In genomic region chr20:10561302-10561701, GRCh38 we compare ENCODE assay signal across 36 cellular contexts.
"Had no signal": no experiment of that assay in that cellular context is flagged by ENCODE, and none has a peak within 500 bp of the region (broad histone marks: within the 10 kb centered on the region; RNA-seq: fewer than 3 reads in every experiment).

No MANE protein-coding gene starts in this region.

- H3K27me3 Mint-ChIP-seq: activated B cell treated with CpG ODN at 0.5 μM for 24 hours; activated CD4-positive, alpha-beta memory T cell treated with anti-CD3 and anti-CD28 coated beads for 36 hours; activated CD8-positive, alpha-beta memory T cell treated with anti-CD3 and anti-CD28 coated beads, Interleukin-2, amount 10 ng/mL, durations not matched to agents 7 days and 5 days; activated naive CD4-positive, alpha-beta T cell treated with anti-CD3 and anti-CD28 coated beads, Interleukin-2, amount 50 U/mL, for 24 hours; activated naive CD8-positive, alpha-beta T cell treated with anti-CD3 and anti-CD28 coated beads for 36 hours; activated naive CD8-positive, alpha-beta T cell treated with anti-CD3 and anti-CD28 coated beads, Interleukin-2, amount 50 U/mL, for 24 hours; dendritic cell treated with granulocyte-macrophage colony-stimulating factor and Interleukin-4, amounts not matched to agents 40 ng/mL and 50 ng/mL, for 4 days; T-helper 17 cell had no signal

- H3K4me1 ChIP-seq: breast epithelium had no signal

- H3K4me3 Mint-ChIP-seq: activated B cell treated with CpG ODN at 0.5 μM for 24 hours; activated CD4-positive, alpha-beta memory T cell treated with anti-CD3 and anti-CD28 coated beads for 36 hours; activated CD8-positive, alpha-beta memory T cell treated with anti-CD3 and anti-CD28 coated beads, Interleukin-2, amount 10 ng/mL, durations not matched to agents 7 days and 5 days; activated CD8-positive, alpha-beta T cell treated with anti-CD3 and anti-CD28 coated beads, Interleukin-2, amount 10 ng/mL, durations not matched to agents 7 days and 5 days; activated naive CD4-positive, alpha-beta T cell treated with anti-CD3 and anti-CD28 coated beads for 36 hours; activated naive CD4-positive, alpha-beta T cell treated with anti-CD3 and anti-CD28 coated beads, Interleukin-2, amount 50 U/mL, for 24 hours; activated naive CD8-positive, alpha-beta T cell treated with anti-CD3 and anti-CD28 coated beads for 36 hours; activated naive CD8-positive, alpha-beta T cell treated with anti-CD3 and anti-CD28 coated beads, Interleukin-2, amount 50 U/mL, for 24 hours; activated T-helper 1 cell treated with anti-CD3 and anti-CD28 coated beads, Interleukin-12 subunit alpha, Interleukin-12 subunit beta, Interleukin-2, Interleukin-4 antibody, amounts not matched to agents 30 ng/mL and 10 ng/mL and 1 ng/mL, durations not matched to agents 14 hours and 24 hours and 36 hours; brain; dendritic cell treated with granulocyte-macrophage colony-stimulating factor and Interleukin-4, amounts not matched to agents 40 ng/mL and 50 ng/mL, for 4 days; endodermal cell; T-helper 17 cell; T-helper 2 cell treated with Interferon-gamma antibody and Interleukin-4, amounts not matched to agents 5 μg/mL and 100 μg/mL, for 36 hours had no signal

- H3K27ac ChIP-seq: adrenal gland, breast epithelium, cardiac muscle cell, dorsolateral prefrontal cortex, WERI-Rb-1 had no signal

- H3K9me3 Mint-ChIP-seq: activated naive CD4-positive, alpha-beta T cell treated with anti-CD3 and anti-CD28 coated beads for 36 hours; activated naive CD4-positive, alpha-beta T cell treated with anti-CD3 and anti-CD28 coated beads, Interleukin-2, amount 50 U/mL, for 24 hours; activated naive CD8-positive, alpha-beta T cell treated with anti-CD3 and anti-CD28 coated beads, Interleukin-2, amount 50 U/mL, for 24 hours; T-helper 2 cell treated with Interferon-gamma antibody and Interleukin-4, amounts not matched to agents 5 μg/mL and 100 μg/mL, for 36 hours had no signal

- ATAC-seq: activated CD4-positive, CD25-positive, alpha-beta regulatory T cell treated with anti-CD3 and anti-CD28 coated beads, Interleukin-2, amount 50 U/mL, for 24 hours; activated CD8-positive, alpha-beta memory T cell treated with anti-CD3 and anti-CD28 coated beads, Interleukin-2, amount 10 ng/mL, durations not matched to agents 7 days and 5 days; activated CD8-positive, alpha-beta T cell treated with anti-CD3 and anti-CD28 coated beads, Interleukin-2, amount 10 ng/mL, durations not matched to agents 7 days and 5 days; activated naive CD8-positive, alpha-beta T cell treated with anti-CD3 and anti-CD28 coated beads, Interleukin-2, amount 50 U/mL, for 24 hours; esophagus mucosa; T-helper 17 cell had no signal

- DNase-seq: activated B cell treated with CpG ODN at 0.5 μM for 24 hours; activated CD4-positive, alpha-beta memory T cell treated with anti-CD3 and anti-CD28 coated beads for 36 hours; activated CD4-positive, alpha-beta T cell treated with anti-CD3 and anti-CD28 coated beads for 48 hours; activated CD8-positive, alpha-beta memory T cell treated with anti-CD3 and anti-CD28 coated beads, Interleukin-2, amount 10 ng/mL, durations not matched to agents 7 days and 5 days; activated CD8-positive, alpha-beta memory T cell treated with anti-CD3 and anti-CD28 coated beads, Interleukin-2, amount 50 U/mL, for 4 hours; activated CD8-positive, alpha-beta T cell treated with anti-CD3 and anti-CD28 coated beads, Interleukin-2, amount 10 ng/mL, durations not matched to agents 7 days and 5 days; activated effector memory CD4-positive, alpha-beta T cell treated with anti-CD3 and anti-CD28 coated beads, Interleukin-2, amount 50 U/mL, for 16 hours; activated naive CD4-positive, alpha-beta T cell treated with anti-CD3 and anti-CD28 coated beads for 36 hours; activated naive CD8-positive, alpha-beta T cell treated with anti-CD3 and anti-CD28 coated beads for 36 hours; activated naive CD8-positive, alpha-beta T cell treated with anti-CD3 and anti-CD28 coated beads, Interleukin-2, amount 50 U/mL, for 24 hours; activated T-cell treated with anti-CD3 and anti-CD28 coated beads, Interleukin-2, amount 50 U/mL, for 1 hour; activated T-cell treated with anti-CD3 and anti-CD28 coated beads, Interleukin-2, amount 50 U/mL, for 48 hours; adrenal gland; central memory CD4-positive, alpha-beta T cell; cerebellar nuclear complex; dorsolateral prefrontal cortex; effector memory CD4-positive, alpha-beta T cell; endodermal cell; foreskin fibroblast; head of caudate nucleus; T-helper 1 cell; T-helper 17 cell; T1000; WERI-Rb-1 had no signal

- H3K4me1 Mint-ChIP-seq: activated B cell treated with CpG ODN at 0.5 μM for 24 hours had no signal

- H3K27ac Mint-ChIP-seq: activated B cell treated with CpG ODN at 0.5 μM for 24 hours; activated CD4-positive, alpha-beta memory T cell treated with anti-CD3 and anti-CD28 coated beads for 36 hours; activated CD8-positive, alpha-beta memory T cell treated with anti-CD3 and anti-CD28 coated beads, Interleukin-2, amount 10 ng/mL, durations not matched to agents 7 days and 5 days; activated CD8-positive, alpha-beta T cell treated with anti-CD3 and anti-CD28 coated beads, Interleukin-2, amount 10 ng/mL, durations not matched to agents 7 days and 5 days; activated naive CD4-positive, alpha-beta T cell treated with anti-CD3 and anti-CD28 coated beads for 36 hours; activated naive CD4-positive, alpha-beta T cell treated with anti-CD3 and anti-CD28 coated beads, Interleukin-2, amount 50 U/mL, for 24 hours; activated naive CD8-positive, alpha-beta T cell treated with anti-CD3 and anti-CD28 coated beads for 36 hours; activated naive CD8-positive, alpha-beta T cell treated with anti-CD3 and anti-CD28 coated beads, Interleukin-2, amount 50 U/mL, for 24 hours; activated T-helper 1 cell treated with anti-CD3 and anti-CD28 coated beads, Interleukin-12 subunit alpha, Interleukin-12 subunit beta, Interleukin-2, Interleukin-4 antibody, amounts not matched to agents 30 ng/mL and 10 ng/mL and 1 ng/mL, durations not matched to agents 14 hours and 24 hours and 36 hours; activated T-helper 2 cell treated with anti-CD3 and anti-CD28 coated beads, Interferon-gamma antibody, Interleukin-2, Interleukin-4, amounts not matched to agents 10 μg/mL and 5 μg/mL and 100 μg/mL, durations not matched to agents 14 hours and 24 hours and 36 hours; brain; dendritic cell treated with granulocyte-macrophage colony-stimulating factor and Interleukin-4, amounts not matched to agents 40 ng/mL and 50 ng/mL, for 4 days; endodermal cell; T-helper 17 cell; T-helper 2 cell treated with Interferon-gamma antibody and Interleukin-4, amounts not matched to agents 5 μg/mL and 100 μg/mL, for 36 hours had no signal

- H3K36me3 ChIP-seq: adrenal gland, ascending aorta, breast epithelium, cardiac muscle cell, WERI-Rb-1 had no signal

- H3K27me3 ChIP-seq: adrenal gland, ascending aorta, breast epithelium, cardiac muscle cell, dorsolateral prefrontal cortex had no signal

- H3K4me3 ChIP-seq: adrenal gland, ascending aorta, breast epithelium, cardiac muscle cell, coronary artery, dorsolateral prefrontal cortex had no signal

- H3K9me3 ChIP-seq: adrenal gland, breast epithelium had no signal
